ENCODE assay signal across 18 cellular contexts in genomic region chr18:54165450-54165849, GRCh38. TPM values are rescaled to one million over a fixed set of nuclear protein-coding genes. Genes with fewer than 3 reads are reported as not detected.
DNase-seq lines count a peak whose midpoint lies in the region; FAIRE-seq and TF ChIP-seq lines count a peak whose summit lies in the region.
"Had no signal": no experiment of that assay in that cellular context is flagged by ENCODE, and none has a peak within 500 bp of the region (broad histone marks: within the 10 kb centered on the region; RNA-seq: fewer than 3 reads in every experiment).

No MANE protein-coding gene starts in this region.

- H3K9me3 Mint-ChIP-seq in activated naive CD8-positive, alpha-beta T cell (ENCODE audit: low read depth): no peaks in the 10 kb centered on the region
- H3K9me3 Mint-ChIP-seq in activated naive CD8-positive, alpha-beta T cell treated with anti-CD3 and anti-CD28 coated beads for 36 hours: no peaks in the 10 kb centered on the region
- H3K9me3 Mint-ChIP-seq: CD14-positive monocyte had no signal

- no peak overlapping the region for H3K4me3 Mint-ChIP-seq in activated naive CD8-positive, alpha-beta T cell
- H3K4me3 Mint-ChIP-seq in activated naive CD8-positive, alpha-beta T cell treated with anti-CD3 and anti-CD28 coated beads for 36 hours: no peak overlapping the region
- H3K4me3 Mint-ChIP-seq: B cell, CD14-positive monocyte had no signal

- H3K27ac Mint-ChIP-seq in activated naive CD8-positive, alpha-beta T cell: peak overlapping the region; percentile 46
- no peak overlapping the region for H3K27ac Mint-ChIP-seq in activated naive CD8-positive, alpha-beta T cell treated with anti-CD3 and anti-CD28 coated beads for 36 hours
- H3K27ac Mint-ChIP-seq: B cell had no signal

- no peaks in the 10 kb centered on the region for H3K9me3 ChIP-seq in sigmoid colon
- H3K9me3 ChIP-seq: A549, SJSA1 had no signal

- TF ChIP-seq CTCF in sigmoid colon (IDR thresholded peaks at IDR 0.05): no peak

- peaks cover 0 to 6% (median 0%) of the 10 kb centered on the region in 4 donors for H3K4me1 ChIP-seq in sigmoid colon
- H3K4me1 ChIP-seq: A549 had no signal

- WGBS in sigmoid colon, 2 donors: 96% methylated on average over 1 of the region's 1 CpG

- no peak for DNase-seq in activated naive CD8-positive, alpha-beta T cell treated with anti-CD3 and anti-CD28 coated beads for 36 hours
- DNase-seq in NCI-H82 treated with DMSO at 0.1 percent for 48 hours (lab: John Stamatoyannopoulos, UW; ENCODE audit: unreplicated experiment) (peak; percentile 24), myocyte (ENCODE audit: low read depth) (peak; percentile 31), RCC 7860 (ENCODE audit: low spot score) (no peak), sigmoid colon (no peak), erythroblast (lab: John Stamatoyannopoulos, UW) (no peak)
- DNase-seq: IMR-90, NCI-H187, NCI-H2227 treated with DMSO at 0.1 percent for 48 hours, NCI-H510A, OCI-M1 had no signal

- peaks cover 5% of the 10 kb centered on the region for H3K4me1 Mint-ChIP-seq in activated naive CD8-positive, alpha-beta T cell (ENCODE audit: low read depth)
- peaks cover 5% of the 10 kb centered on the region for H3K4me1 Mint-ChIP-seq in activated naive CD8-positive, alpha-beta T cell treated with anti-CD3 and anti-CD28 coated beads for 36 hours
- H3K4me1 Mint-ChIP-seq: CD14-positive monocyte had no signal

- no peak overlapping the region for H3K4me3 ChIP-seq in sigmoid colon
- H3K4me3 ChIP-seq: A549, SJSA1 had no signal

- intact Hi-C loops in sigmoid colon (cut with DNase I): no loop called here

- FAIRE-seq in RCC 7860 (lab: Jason Lieb, UNC): no peak
- FAIRE-seq: A549, H54 had no signal

- peaks cover 10 to 53% (median 15%) of the 10 kb centered on the region in 4 donors for H3K36me3 ChIP-seq in sigmoid colon

- no peaks in the 10 kb centered on the region for H3K27me3 Mint-ChIP-seq in activated naive CD8-positive, alpha-beta T cell
- no peaks in the 10 kb centered on the region for H3K27me3 Mint-ChIP-seq in activated naive CD8-positive, alpha-beta T cell treated with anti-CD3 and anti-CD28 coated beads for 36 hours
- H3K27me3 Mint-ChIP-seq: B cell had no signal

- H3K36me3 Mint-ChIP-seq in activated naive CD8-positive, alpha-beta T cell: peaks cover 16% of the 10 kb centered on the region
- peaks cover 18% of the 10 kb centered on the region for H3K36me3 Mint-ChIP-seq in activated naive CD8-positive, alpha-beta T cell treated with anti-CD3 and anti-CD28 coated beads for 36 hours

- no peak overlapping the region for H3K27ac ChIP-seq in sigmoid colon
- H3K27ac ChIP-seq: A549, KMS-11, SJSA1 had no signal

- H3K27me3 ChIP-seq in sigmoid colon: no peaks in the 10 kb centered on the region
- H3K27me3 ChIP-seq: SJSA1 had no signal

- TF ChIP-seq POLR2A in sigmoid colon (IDR thresholded peaks at IDR 0.05) (no peak), erythroblast (IDR thresholded peaks at IDR 0.05; ENCODE audit: low read length) (no peak)

- TF ChIP-seq EP300 in sigmoid colon (IDR thresholded peaks at IDR 0.05): no peak

RNA-seq across cellular contexts. Expression of gene MBD2, which starts 59.0 kb away (rescaled TPM):
- 100 to 1,000 TPM; 116 to 133 TPM for total RNA-seq in activated naive CD8-positive, alpha-beta T cell treated with anti-CD3 and anti-CD28 coated beads for 36 hours
- total RNA-seq in myocyte (14.5 TPM in 2 replicates), sigmoid colon (10 to 100 TPM; 21.4 to 32.1 (median 24.9) TPM)
- 31.4 TPM for polyA plus RNA-seq in myocyte (2012)
- polyA plus RNA-seq in sigmoid colon: 10 to 100 TPM; 33.3 to 36.7 (median 36.6) TPM

Comparison
In these comparisons a context has a peak if more than half of its experiments do, and no peak if none do; other contexts are left out.
1. DNase-seq: peak in NCI-H82 treated with DMSO at 0.1 percent for 48 hours (single experiment) and myocyte (single experiment); none in activated naive CD8-positive, alpha-beta T cell treated with anti-CD3 and anti-CD28 coated beads for 36 hours (single experiment), RCC 7860 (single experiment), sigmoid colon (single experiment) and erythroblast (0 of 2).